In genomic region chr16:87186876-87187533, GRCh38 we compare ENCODE assay signal across 13 cellular contexts.
"Had no signal": no experiment of that assay in that cellular context is flagged by ENCODE, and none has a peak within 500 bp of the region (broad histone marks: within the 10 kb centered on the region; RNA-seq: fewer than 3 reads in every experiment).

No MANE protein-coding gene starts in this region.

- H3K27me3 ChIP-seq: esophagus squamous epithelium, left lung, thyroid gland, vagina had no signal

- H3K4me1 ChIP-seq: esophagus squamous epithelium, left lung, thyroid gland, vagina had no signal

- DNase-seq: activated B cell treated with CpG ODN at 0.5 μM for 24 hours; activated CD4-positive, alpha-beta T cell treated with anti-CD3 and anti-CD28 coated beads, Interleukin-2, amount 10 ng/mL, durations not matched to agents 7 days and 5 days; activated naive CD4-positive, alpha-beta T cell treated with anti-CD3 and anti-CD28 coated beads for 36 hours; esophagus squamous epithelium; hypothalamus; kidney; left lung; mammary epithelial cell; naive B cell; nucleus accumbens; thyroid gland had no signal

- H3K27ac ChIP-seq: esophagus squamous epithelium, left lung, thyroid gland, vagina had no signal

- ATAC-seq: left lung had no signal

- H3K9me3 ChIP-seq: thyroid gland, vagina had no signal

- H3K4me3 ChIP-seq: esophagus squamous epithelium, left lung, thyroid gland, vagina had no signal

- FAIRE-seq: kidney, TTC549 had no signal

- H3K36me3 ChIP-seq: esophagus squamous epithelium, left lung, thyroid gland, vagina had no signal
